Comparison of ENCODE assay signal across 39 cellular contexts in the genomic region with DNA sequence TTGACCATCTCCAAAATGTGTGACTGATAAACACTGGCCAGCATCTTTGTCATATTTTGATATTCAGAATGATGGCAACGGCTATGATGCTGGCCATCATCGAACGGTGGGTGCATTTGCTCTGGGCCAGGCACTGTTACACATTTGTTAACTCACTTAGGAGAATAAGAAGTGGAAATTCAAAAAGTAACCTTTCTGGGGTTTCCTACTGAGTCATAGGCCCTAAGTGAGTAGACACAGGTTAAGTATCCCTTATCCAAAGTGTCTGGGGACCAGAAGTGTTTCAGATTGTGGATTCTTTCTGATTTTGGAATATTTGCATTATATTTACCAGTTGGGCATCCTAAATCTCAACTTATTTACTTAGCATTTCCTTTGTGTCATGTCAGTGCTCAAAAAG.
"Had no signal": no experiment of that assay in that cellular context is flagged by ENCODE, and none has a peak within 500 bp of the region (broad histone marks: within the 10 kb centered on the region; RNA-seq: fewer than 3 reads in every experiment).

No MANE protein-coding gene starts in this region.

- H3K4me1 ChIP-seq: ascending aorta, body of pancreas, breast epithelium had no signal

- H3K27me3 ChIP-seq: adrenal gland, ascending aorta, body of pancreas, brain microvascular endothelial cell, breast epithelium, cardiac muscle cell had no signal

- H3K4me1 Mint-ChIP-seq: activated naive CD4-positive, alpha-beta T cell treated with anti-CD3 and anti-CD28 coated beads, Interleukin-2, amount 10 ng/mL, durations not matched to agents 7 days and 5 days; activated naive CD4-positive, alpha-beta T cell treated with anti-CD3 and anti-CD28 coated beads, Interleukin-2, amount 50 U/mL, for 24 hours; activated naive CD8-positive, alpha-beta T cell treated with anti-CD3 and anti-CD28 coated beads for 36 hours; activated naive CD8-positive, alpha-beta T cell treated with anti-CD3 and anti-CD28 coated beads, Interleukin-2, amount 10 ng/mL, durations not matched to agents 7 days and 5 days; activated naive CD8-positive, alpha-beta T cell treated with anti-CD3 and anti-CD28 coated beads, Interleukin-2, amount 50 U/mL, for 24 hours; activated T-helper 17 cell treated with anti-CD3 and anti-CD28 coated beads, Interleukin-2, amount 50 U/mL, for 72 hours; central memory CD8-positive, alpha-beta T cell had no signal

- H3K27ac ChIP-seq: adrenal gland, ascending aorta, body of pancreas, brain microvascular endothelial cell, breast epithelium, cardiac muscle cell had no signal

- FAIRE-seq: astrocyte, bronchial epithelial cell had no signal

- H3K9me3 ChIP-seq: adrenal gland, ascending aorta, body of pancreas, breast epithelium had no signal

- H3K4me3 Mint-ChIP-seq: activated naive CD4-positive, alpha-beta T cell treated with anti-CD3 and anti-CD28 coated beads for 36 hours; activated naive CD4-positive, alpha-beta T cell treated with anti-CD3 and anti-CD28 coated beads, Interleukin-2, amount 10 ng/mL, durations not matched to agents 7 days and 5 days; activated naive CD4-positive, alpha-beta T cell treated with anti-CD3 and anti-CD28 coated beads, Interleukin-2, amount 50 U/mL, for 24 hours; activated naive CD8-positive, alpha-beta T cell; activated naive CD8-positive, alpha-beta T cell treated with anti-CD3 and anti-CD28 coated beads for 36 hours; activated naive CD8-positive, alpha-beta T cell treated with anti-CD3 and anti-CD28 coated beads, Interleukin-2, amount 10 ng/mL, durations not matched to agents 7 days and 5 days; activated naive CD8-positive, alpha-beta T cell treated with anti-CD3 and anti-CD28 coated beads, Interleukin-2, amount 50 U/mL, for 24 hours; activated T-cell treated with anti-CD3 and anti-CD28 coated beads, Interleukin-2, amount 50 U/mL, for 24 hours; activated T-helper 1 cell treated with anti-CD3 and anti-CD28 coated beads, Interleukin-12 subunit alpha, Interleukin-12 subunit beta, Interleukin-2, Interleukin-4 antibody, amounts not matched to agents 30 ng/mL and 10 ng/mL and 1 ng/mL, durations not matched to agents 14 hours and 24 hours and 36 hours; activated T-helper 17 cell treated with anti-CD3 and anti-CD28 coated beads, Interleukin-2, amount 50 U/mL, for 72 hours; brain; central memory CD8-positive, alpha-beta T cell had no signal

- DNase-seq: activated effector memory CD4-positive, alpha-beta T cell treated with anti-CD3 and anti-CD28 coated beads, Interleukin-2, amount 50 U/mL, for 16 hours; activated effector memory CD4-positive, alpha-beta T cell treated with Interleukin-2 at 50 U/mL for 16 hours; activated gamma-delta T cell; activated gamma-delta T cell treated with Interleukin-2 at 50 U/mL for 16 hours; activated naive CD4-positive, alpha-beta T cell; activated naive CD4-positive, alpha-beta T cell treated with anti-CD3 and anti-CD28 coated beads for 36 hours; activated naive CD4-positive, alpha-beta T cell treated with anti-CD3 and anti-CD28 coated beads, Interleukin-2, amount 10 ng/mL, durations not matched to agents 7 days and 5 days; activated naive CD4-positive, alpha-beta T cell treated with anti-CD3 and anti-CD28 coated beads, Interleukin-2, amount 50 U/mL, for 16 hours; activated naive CD4-positive, alpha-beta T cell treated with Interleukin-2 at 50 U/mL for 16 hours; activated naive CD8-positive, alpha-beta T cell treated with anti-CD3 and anti-CD28 coated beads for 36 hours; activated naive CD8-positive, alpha-beta T cell treated with anti-CD3 and anti-CD28 coated beads, Interleukin-2, amount 10 ng/mL, durations not matched to agents 7 days and 5 days; activated naive CD8-positive, alpha-beta T cell treated with anti-CD3 and anti-CD28 coated beads, Interleukin-2, amount 50 U/mL, for 24 hours; activated T-cell treated with anti-CD3 and anti-CD28 coated beads for 4 hours; activated T-cell treated with anti-CD3 and anti-CD28 coated beads, Interleukin-2, amount 50 U/mL, for 1 hour; activated T-cell treated with anti-CD3 and anti-CD28 coated beads, Interleukin-2, amount 50 U/mL, for 24 hours; activated T-cell treated with anti-CD3 and anti-CD28 coated beads, Interleukin-2, amount 50 U/mL, for 48 hours; amniotic stem cell; amygdala; anterior cingulate cortex; aorta; body of pancreas; brain microvascular endothelial cell; caudate nucleus; central memory CD4-positive, alpha-beta T cell; cerebellar nuclear complex had no signal

- H3K27me3 Mint-ChIP-seq: activated naive CD4-positive, alpha-beta T cell treated with anti-CD3 and anti-CD28 coated beads, Interleukin-2, amount 50 U/mL, for 24 hours; activated naive CD8-positive, alpha-beta T cell; activated T-cell treated with anti-CD3 and anti-CD28 coated beads, Interleukin-2, amount 50 U/mL, for 24 hours; brain; central memory CD8-positive, alpha-beta T cell had no signal

- H3K36me3 Mint-ChIP-seq: activated naive CD4-positive, alpha-beta T cell treated with anti-CD3 and anti-CD28 coated beads, Interleukin-2, amount 10 ng/mL, durations not matched to agents 7 days and 5 days; activated naive CD4-positive, alpha-beta T cell treated with anti-CD3 and anti-CD28 coated beads, Interleukin-2, amount 50 U/mL, for 24 hours; activated naive CD4-positive, alpha-beta T cell treated with anti-CD3 and anti-CD28 coated beads, Interleukin-2, amount 50 U/mL, for 72 hours; activated naive CD8-positive, alpha-beta T cell; activated naive CD8-positive, alpha-beta T cell treated with anti-CD3 and anti-CD28 coated beads for 36 hours; activated naive CD8-positive, alpha-beta T cell treated with anti-CD3 and anti-CD28 coated beads, Interleukin-2, amount 10 ng/mL, durations not matched to agents 7 days and 5 days; brain had no signal

- H3K4me3 ChIP-seq: adrenal gland, ascending aorta, body of pancreas, breast epithelium, cardiac muscle cell had no signal

- H3K9me3 Mint-ChIP-seq: activated naive CD4-positive, alpha-beta T cell treated with anti-CD3 and anti-CD28 coated beads for 36 hours; activated naive CD4-positive, alpha-beta T cell treated with anti-CD3 and anti-CD28 coated beads, Interleukin-2, amount 10 ng/mL, durations not matched to agents 7 days and 5 days; activated naive CD4-positive, alpha-beta T cell treated with anti-CD3 and anti-CD28 coated beads, Interleukin-2, amount 50 U/mL, for 24 hours; activated naive CD4-positive, alpha-beta T cell treated with anti-CD3 and anti-CD28 coated beads, Interleukin-2, amount 50 U/mL, for 72 hours; activated naive CD8-positive, alpha-beta T cell treated with anti-CD3 and anti-CD28 coated beads for 36 hours; activated naive CD8-positive, alpha-beta T cell treated with anti-CD3 and anti-CD28 coated beads, Interleukin-2, amount 10 ng/mL, durations not matched to agents 7 days and 5 days; activated naive CD8-positive, alpha-beta T cell treated with anti-CD3 and anti-CD28 coated beads, Interleukin-2, amount 50 U/mL, for 24 hours; activated T-cell treated with anti-CD3 and anti-CD28 coated beads, Interleukin-2, amount 50 U/mL, for 24 hours; activated T-helper 1 cell treated with anti-CD3 and anti-CD28 coated beads, Interleukin-12 subunit alpha, Interleukin-12 subunit beta, Interleukin-2, Interleukin-4 antibody, amounts not matched to agents 30 ng/mL and 10 ng/mL and 1 ng/mL, durations not matched to agents 14 hours and 24 hours and 36 hours; activated T-helper 17 cell treated with anti-CD3 and anti-CD28 coated beads, Interleukin-2, amount 50 U/mL, for 72 hours; activated T-helper 2 cell treated with anti-CD3 and anti-CD28 coated beads, Interferon-gamma antibody, Interleukin-2, Interleukin-4, amounts not matched to agents 10 μg/mL and 5 μg/mL and 100 μg/mL, durations not matched to agents 14 hours and 24 hours and 36 hours; brain; central memory CD8-positive, alpha-beta T cell had no signal

- H3K27ac Mint-ChIP-seq: activated naive CD4-positive, alpha-beta T cell treated with anti-CD3 and anti-CD28 coated beads for 36 hours; activated naive CD4-positive, alpha-beta T cell treated with anti-CD3 and anti-CD28 coated beads, Interleukin-2, amount 10 ng/mL, durations not matched to agents 7 days and 5 days; activated naive CD4-positive, alpha-beta T cell treated with anti-CD3 and anti-CD28 coated beads, Interleukin-2, amount 50 U/mL, for 24 hours; activated naive CD8-positive, alpha-beta T cell; activated naive CD8-positive, alpha-beta T cell treated with anti-CD3 and anti-CD28 coated beads for 36 hours; activated naive CD8-positive, alpha-beta T cell treated with anti-CD3 and anti-CD28 coated beads, Interleukin-2, amount 10 ng/mL, durations not matched to agents 7 days and 5 days; activated naive CD8-positive, alpha-beta T cell treated with anti-CD3 and anti-CD28 coated beads, Interleukin-2, amount 50 U/mL, for 24 hours; activated T-cell treated with anti-CD3 and anti-CD28 coated beads, Interleukin-2, amount 50 U/mL, for 24 hours; activated T-helper 1 cell treated with anti-CD3 and anti-CD28 coated beads, Interleukin-12 subunit alpha, Interleukin-12 subunit beta, Interleukin-2, Interleukin-4 antibody, amounts not matched to agents 30 ng/mL and 10 ng/mL and 1 ng/mL, durations not matched to agents 14 hours and 24 hours and 36 hours; activated T-helper 17 cell treated with anti-CD3 and anti-CD28 coated beads, Interleukin-2, amount 50 U/mL, for 72 hours; activated T-helper 2 cell treated with anti-CD3 and anti-CD28 coated beads, Interferon-gamma antibody, Interleukin-2, Interleukin-4, amounts not matched to agents 10 μg/mL and 5 μg/mL and 100 μg/mL, durations not matched to agents 14 hours and 24 hours and 36 hours; brain had no signal

- ATAC-seq: activated naive CD8-positive, alpha-beta T cell treated with anti-CD3 and anti-CD28 coated beads, Interleukin-2, amount 50 U/mL, for 24 hours; activated T-helper 17 cell treated with anti-CD3 and anti-CD28 coated beads, Interleukin-2, amount 50 U/mL, for 72 hours; body of pancreas had no signal

- H3K36me3 ChIP-seq: brain microvascular endothelial cell, breast epithelium had no signal
